15 cellular contexts compared by ENCODE assay signal in the genomic region with DNA sequence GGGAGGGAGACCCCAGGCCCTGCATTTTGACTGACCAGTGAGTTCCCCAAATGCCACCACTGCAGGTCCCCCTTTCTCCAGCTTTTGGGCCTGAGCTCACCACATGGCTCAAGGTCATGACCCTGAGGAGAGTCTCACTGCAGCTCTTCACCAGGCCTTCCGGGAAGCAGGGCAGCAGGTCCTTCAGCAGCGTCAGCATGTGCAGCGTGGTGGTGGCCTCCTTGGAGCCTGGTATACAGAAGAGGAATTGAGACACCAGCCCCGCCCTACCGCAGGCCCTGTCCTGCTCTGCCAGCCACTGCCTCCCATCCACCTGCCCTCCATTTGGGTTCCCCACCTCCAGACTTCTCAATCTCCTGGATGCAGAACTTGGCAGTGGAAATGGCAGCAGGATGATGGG. TPM values are rescaled to one million over a fixed set of nuclear protein-coding genes. Genes with fewer than 3 reads are reported as not detected.
DNase-seq lines count a peak whose midpoint lies in the region; ATAC-seq, FAIRE-seq and TF ChIP-seq lines count a peak whose summit lies in the region.
"Had no signal": no experiment of that assay in that cellular context is flagged by ENCODE, and none has a peak within 500 bp of the region (broad histone marks: within the 10 kb centered on the region; RNA-seq: fewer than 3 reads in every experiment).

No MANE protein-coding gene starts in this region.

- no TSS peak for BruUV-seq in GM12878 (replicated peaks; lab: Mats Ljungman, UMichigan)

- no peak overlapping the region for H2AFZ ChIP-seq in GM12878 (ENCODE audit: control insufficient read depth, low read depth, low read length)

- intact Hi-C loops in GM12878 (cut with micrococcal nuclease; ENCODE audit: unreplicated experiment), result no loop called here
- intact Hi-C loops in sciatic nerve (cut with DNase I), result no loop called here

- no peaks in the 10 kb centered on the region for H3K4me1 ChIP-seq in GM12878 (ENCODE audit: control insufficient read depth, insufficient read depth, low read length)
- H3K4me1 ChIP-seq in right atrium auricular region, result no peaks in the 10 kb centered on the region
- H3K4me1 ChIP-seq: Caco-2 had no signal

- FAIRE-seq in GM12878 (lab: Jason Lieb, UNC) (no peak), D721Med (lab: Jason Lieb, UNC) (no peak)

- H3K27ac ChIP-seq in GM12878 (ENCODE audit: control insufficient read depth, insufficient read depth) (no peak overlapping the region), right atrium auricular region (no peak overlapping the region), substantia nigra (ENCODE audit: low read depth, low read length, poor library complexity, severe bottlenecking) (no peak overlapping the region)
- H3K27ac ChIP-seq: C4-2B had no signal

- SMC1A ChIA-PET in GM12878 (lab: Charles Lee; ENCODE audit: uncharacterized antibody, unreplicated experiment), result no interaction called here

- H3K9ac ChIP-seq in GM12878 (ENCODE audit: control insufficient read depth, insufficient read depth, low read length), result no peak overlapping the region

- TF ChIP-seq RAD21 in GM12878 (IDR thresholded peaks at IDR 0.05; ENCODE audit: insufficient read depth, low read depth, low read length), result no peak

- no peak for DNase-seq in activated CD8-positive, alpha-beta memory T cell treated with anti-CD3 and anti-CD28 coated beads, Interleukin-2, amount 10 ng/mL, durations not matched to agents 7 days and 5 days
- no peak for DNase-seq in activated CD8-positive, alpha-beta memory T cell treated with anti-CD3 and anti-CD28 coated beads, Interleukin-2, amount 50 U/mL, for 4 hours
- DNase-seq in GM12878 (ENCODE audit: low read depth, low spot score), result no peak
- peak; percentile 65 for DNase-seq in right atrium auricular region (ENCODE audit: low spot score)
- no peak for DNase-seq in sciatic nerve (ENCODE audit: low spot score)
- no peak for DNase-seq in AG20443 (ENCODE audit: low spot score)
- no peak for DNase-seq in D721Med (ENCODE audit: insufficient read length, low spot score)
- no peak for DNase-seq in substantia nigra (lab: John Stamatoyannopoulos, UW)
- DNase-seq: 8988T, Caco-2, Karpas-422, NCI-H1105 treated with DMSO at 0.1 percent for 48 hours, NCI-H187 had no signal

- no peaks in the 10 kb centered on the region for H4K20me1 ChIP-seq in GM12878 (ENCODE audit: control insufficient read depth, insufficient read depth)

- no peak overlapping the region for H3K4me3 Mint-ChIP-seq in activated CD8-positive, alpha-beta memory T cell treated with anti-CD3 and anti-CD28 coated beads, Interleukin-2, amount 10 ng/mL, durations not matched to agents 7 days and 5 days

- TF ChIP-seq POLR2A in GM12878 (IDR thresholded peaks at IDR 0.05; ENCODE audit: low read depth, low read length), result 0 out of 2 replicates have a peak, but pooled peaks have one; percentile 17

- ATAC-seq in activated CD8-positive, alpha-beta memory T cell treated with anti-CD3 and anti-CD28 coated beads, Interleukin-2, amount 10 ng/mL, durations not matched to agents 7 days and 5 days, result peak; percentile 2
- ATAC-seq in GM12878, result no peak
- peak; percentile 23 for ATAC-seq in sciatic nerve
- ATAC-seq: HCT116 had no signal

- no peak for TF ChIP-seq EP300 in GM12878 (IDR thresholded peaks at IDR 0.05; ENCODE audit: borderline replicate concordance in 1 of 2, control insufficient read depth in 1 of 2, low read depth in 2 of 2, low read length in 2 of 2)

- H3K9me3 Mint-ChIP-seq in activated CD8-positive, alpha-beta memory T cell treated with anti-CD3 and anti-CD28 coated beads, Interleukin-2, amount 10 ng/mL, durations not matched to agents 7 days and 5 days (ENCODE audit: low read depth), result no peaks in the 10 kb centered on the region

- H3K27me3 ChIP-seq in GM12878 (replicated peaks in 1 of 2; ENCODE audit: control insufficient read depth in 2 of 2, insufficient read depth in 2 of 2, low read length in 1 of 2) (no peaks in the 10 kb centered on the region), right atrium auricular region (no peaks in the 10 kb centered on the region)

- no peaks in the 10 kb centered on the region for H3K27me3 Mint-ChIP-seq in activated CD8-positive, alpha-beta memory T cell treated with anti-CD3 and anti-CD28 coated beads, Interleukin-2, amount 10 ng/mL, durations not matched to agents 7 days and 5 days

- H3K36me3 Mint-ChIP-seq in activated CD8-positive, alpha-beta memory T cell treated with anti-CD3 and anti-CD28 coated beads, Interleukin-2, amount 10 ng/mL, durations not matched to agents 7 days and 5 days, result peaks cover 13% of the 10 kb centered on the region

- H3K36me3 ChIP-seq in GM12878 (ENCODE audit: control insufficient read depth in 2 of 2, insufficient read depth in 2 of 2, low read length in 1 of 2), result peaks cover 10 to 23% of the 10 kb centered on the region in 2 experiments
- peaks cover 51% of the 10 kb centered on the region for H3K36me3 ChIP-seq in right atrium auricular region

- POLR2A ChIA-PET in GM12878 (lab: Charles Lee), result no interaction called here

- RAD21 ChIA-PET in GM12878 (lab: Charles Lee; ENCODE audit: unreplicated experiment), result no interaction called here

- in situ Hi-C loops in GM12878 (cut with MboI), result no loop called here

- H3K4me1 Mint-ChIP-seq in activated CD8-positive, alpha-beta memory T cell treated with anti-CD3 and anti-CD28 coated beads, Interleukin-2, amount 10 ng/mL, durations not matched to agents 7 days and 5 days, result peaks cover 2% of the 10 kb centered on the region

- no peaks in the 10 kb centered on the region for H3K79me2 ChIP-seq in GM12878 (ENCODE audit: control insufficient read depth, insufficient read depth, low read length)

- CTCF ChIA-PET in activated CD8-positive, alpha-beta memory T cell treated with anti-CD3 and anti-CD28 coated beads, Interleukin-2, amount 10 ng/mL, durations not matched to agents 7 days and 5 days (lab: Charles Lee), result no interaction called here
- CTCF ChIA-PET in GM12878 (lab: Yijun Ruan, JAX), result interaction anchor here (1.0 kb wide), 1 partner anchor 110 kb away, joined by 3 read pairs; no protein-coding TSS in a partner anchor

- TF ChIP-seq CTCF in GM12878 (IDR thresholded peaks at IDR 0.05 in 2 of 3, conservative IDR thresholded peaks at IDR 0.05 in 1 of 3; ENCODE audit: control insufficient read depth in 2 of 3, extremely low read depth in 1 of 3, insufficient read depth in 1 of 3, low read depth in 3 of 3, low read length in 3 of 3) (no peak), right atrium auricular region (IDR thresholded peaks at IDR 0.05) (no peak), D721Med (IDR thresholded peaks at IDR 0.05; ENCODE audit: insufficient read depth, missing control alignments) (no peak)

- 100% methylated on average over 5 of the region's 5 CpGs for WGBS in GM12878 (ENCODE audit: insufficient coverage, insufficient replicate concordance, low lambda C conversion rate, missing lambda C conversion rate)

- no peak overlapping the region for H3K27ac Mint-ChIP-seq in activated CD8-positive, alpha-beta memory T cell treated with anti-CD3 and anti-CD28 coated beads, Interleukin-2, amount 10 ng/mL, durations not matched to agents 7 days and 5 days

- H3K4me3 ChIP-seq in GM12878 (no peak overlapping the region), right atrium auricular region (no peak overlapping the region)

- H3K4me2 ChIP-seq in GM12878 (ENCODE audit: control insufficient read depth, insufficient read depth), result no peak overlapping the region

- H3K9me3 ChIP-seq in GM12878 (replicated peaks; ENCODE audit: control insufficient read depth, insufficient read depth, low read length), result no peaks in the 10 kb centered on the region
- H3K9me3 ChIP-seq in right atrium auricular region, result no peaks in the 10 kb centered on the region
- H3K9me3 ChIP-seq: Caco-2 had no signal

RNA-seq across cellular contexts. Expression of a gene that starts 13.0 kb away (rescaled TPM):
- total RNA-seq in activated CD8-positive, alpha-beta memory T cell treated with anti-CD3 and anti-CD28 coated beads, Interleukin-2, amount 10 ng/mL, durations not matched to agents 7 days and 5 days, result 10 to 100 TPM; 30.7 to 38.1 TPM
- total RNA-seq in GM12878 (2013; cell fraction: nucleolus; rRNA removed), result 71.8 and 82.0 TPM in 2 replicates
- 27.2 and 32.6 TPM in 2 replicates for total RNA-seq in GM12878 (2014; rRNA removed)
- total RNA-seq in GM12878 (2014; rRNA removed; fragmentation: Illumina TruSeq; extraction: Trizol), result 14.6 and 14.9 TPM in 2 replicates
- 47.7 and 48.3 TPM in 2 replicates for total RNA-seq in GM12878 (2021)
- polyA plus RNA-seq in GM12878 (2011; ENCODE audit: low read depth), result 9.1 TPM
- 5.0 and 13.9 TPM in 2 replicates for polyA plus RNA-seq in GM12878 (2011; rRNA removed)
- 8.6 and 8.9 TPM in 2 replicates for polyA plus RNA-seq in GM12878 (2011; cell fraction: cytosol; rRNA removed)
- 38.5 and 56.3 TPM in 2 replicates for polyA plus RNA-seq in GM12878 (2011; cell fraction: nucleus; rRNA removed)
- 14.7 and 17.0 TPM in 2 replicates for polyA plus RNA-seq in GM12878 (2012)
- polyA plus RNA-seq in GM12878 (2014; fragmentation: Illumina TruSeq; extraction: Trizol), result 5.1 and 16.5 TPM in 2 replicates
- polyA plus RNA-seq in GM12878 (2014; fragmentation: Nextera tagmentation; extraction: Ambion mirVana), result 1 to 10 TPM; 5.3 to 5.7 TPM
- 17.1 and 22.1 TPM in 2 replicates for polyA plus RNA-seq in GM12878 (2014; rRNA removed)
- 10 to 100 TPM; 47.2 to 48.7 TPM for polyA plus RNA-seq in GM12878 (2016; fragmentation: Nextera tagmentation; extraction: Ambion mirVana)
- polyA minus RNA-seq in GM12878 (2011; rRNA and poly(A)+ RNA removed), result 19.9 and 23.0 TPM in 2 replicates
- 7.4 and 14.5 TPM in 2 replicates for polyA minus RNA-seq in GM12878 (2011; cell fraction: cytosol; rRNA and poly(A)+ RNA removed)
- polyA minus RNA-seq in GM12878 (2011; cell fraction: nucleus; rRNA and poly(A)+ RNA removed), result 22.7 and 41.5 TPM in 2 replicates
- 10 to 100 TPM in 1 of 2 donors, 1 to 10 TPM in 1; 6.1 to 12.3 TPM for total RNA-seq in right atrium auricular region
- total RNA-seq in sciatic nerve, result 19.6 TPM

RNA-seq across cellular contexts. Expression of a gene that starts 37.8 kb away (rescaled TPM):
- total RNA-seq in activated CD8-positive, alpha-beta memory T cell treated with anti-CD3 and anti-CD28 coated beads, Interleukin-2, amount 10 ng/mL, durations not matched to agents 7 days and 5 days, result 100 to 1,000 TPM; 459 to 582 TPM
- 129 and 132 TPM in 2 replicates for total RNA-seq in GM12878 (2013; cell fraction: nucleolus; rRNA removed)
- 900 and 915 TPM in 2 replicates for total RNA-seq in GM12878 (2014; rRNA removed)
- total RNA-seq in GM12878 (2014; rRNA removed; fragmentation: Illumina TruSeq; extraction: Trizol), result 522 and 529 TPM in 2 replicates
- total RNA-seq in GM12878 (2021), result 716 and 743 TPM in 2 replicates
- polyA plus RNA-seq in GM12878 (2011; ENCODE audit: low read depth), result 616 TPM
- 1,223 and 1,362 TPM in 2 replicates for polyA plus RNA-seq in GM12878 (2011; rRNA removed)
- 1,432 and 1,474 TPM in 2 replicates for polyA plus RNA-seq in GM12878 (2011; cell fraction: cytosol; rRNA removed)
- polyA plus RNA-seq in GM12878 (2011; cell fraction: nucleus; rRNA removed), result 542 and 632 TPM in 2 replicates
- 909 and 1,002 TPM in 2 replicates for polyA plus RNA-seq in GM12878 (2012)
- 458 and 657 TPM in 2 replicates for polyA plus RNA-seq in GM12878 (2014; fragmentation: Illumina TruSeq; extraction: Trizol)
- polyA plus RNA-seq in GM12878 (2014; fragmentation: Nextera tagmentation; extraction: Ambion mirVana), result 100 to 1,000 TPM; 115 to 271 TPM
- 761 and 772 TPM in 2 replicates for polyA plus RNA-seq in GM12878 (2014; rRNA removed)
- 1,000 to 10,000 TPM; 1,161 to 1,235 TPM for polyA plus RNA-seq in GM12878 (2016; fragmentation: Nextera tagmentation; extraction: Ambion mirVana)
- polyA minus RNA-seq in GM12878 (2011; rRNA and poly(A)+ RNA removed), result 705 and 1,086 TPM in 2 replicates
- 277 and 295 TPM in 2 replicates for polyA minus RNA-seq in GM12878 (2011; cell fraction: cytosol; rRNA and poly(A)+ RNA removed)
- 144 and 158 TPM in 2 replicates for polyA minus RNA-seq in GM12878 (2011; cell fraction: nucleus; rRNA and poly(A)+ RNA removed)
- 100 to 1,000 TPM; 326 to 434 TPM for total RNA-seq in right atrium auricular region
- total RNA-seq in sciatic nerve, result 117 TPM

RNA-seq across cellular contexts. Expression of a gene that starts 53.6 kb away (rescaled TPM):
- 10 to 100 TPM; 11.4 to 14.4 TPM for total RNA-seq in activated CD8-positive, alpha-beta memory T cell treated with anti-CD3 and anti-CD28 coated beads, Interleukin-2, amount 10 ng/mL, durations not matched to agents 7 days and 5 days
- total RNA-seq in GM12878 (2013; cell fraction: nucleolus; rRNA removed), result 5.0 TPM in 2 replicates
- total RNA-seq in GM12878 (2014; rRNA removed) (5.0 and 5.9 TPM in 2 replicates), GM12878 (2014; rRNA removed; fragmentation: Illumina TruSeq; extraction: Trizol) (3.5 and 4.1 TPM in 2 replicates), GM12878 (2021) (5.2 and 5.6 TPM in 2 replicates), right atrium auricular region (1 to 10 TPM; 5.9 to 8.7 TPM), sciatic nerve (8.0 TPM)
- 1.2 TPM for polyA plus RNA-seq in GM12878 (2011; ENCODE audit: low read depth)
- polyA plus RNA-seq in GM12878 (2011; rRNA removed) (3.9 and 4.4 TPM in 2 replicates), GM12878 (2014; fragmentation: Illumina TruSeq; extraction: Trizol) (2.9 and 3.8 TPM in 2 replicates), GM12878 (2014; fragmentation: Nextera tagmentation; extraction: Ambion mirVana) (1 to 10 TPM in 1 of 2 experiments, under 1 TPM in 1; 0.69 to 1.8 TPM), GM12878 (2014; rRNA removed) (4.4 and 5.0 TPM in 2 replicates), GM12878 (2016; fragmentation: Nextera tagmentation; extraction: Ambion mirVana) (1 to 10 TPM; 1.3 to 2.2 TPM)
- polyA plus RNA-seq in GM12878 (2011; cell fraction: cytosol; rRNA removed), result 4.3 and 4.4 TPM in 2 replicates
- polyA plus RNA-seq in GM12878 (2011; cell fraction: nucleus; rRNA removed), result 2.6 and 4.1 TPM in 2 replicates
- 2.5 TPM in 2 replicates for polyA plus RNA-seq in GM12878 (2012)
- 1.8 and 2.6 TPM in 2 replicates for polyA minus RNA-seq in GM12878 (2011; rRNA and poly(A)+ RNA removed)
- polyA minus RNA-seq in GM12878 (2011; cell fraction: cytosol; rRNA and poly(A)+ RNA removed), result 2.0 TPM in 2 replicates
- 1.7 and 3.3 TPM in 2 replicates for polyA minus RNA-seq in GM12878 (2011; cell fraction: nucleus; rRNA and poly(A)+ RNA removed)

RNA-seq across cellular contexts. Expression of a gene that starts 57.7 kb away (rescaled TPM):
- total RNA-seq in activated CD8-positive, alpha-beta memory T cell treated with anti-CD3 and anti-CD28 coated beads, Interleukin-2, amount 10 ng/mL, durations not matched to agents 7 days and 5 days, result 10 to 100 TPM; 49.5 to 56.8 TPM
- total RNA-seq in GM12878 (2013; cell fraction: nucleolus; rRNA removed), result 32.7 and 33.1 TPM in 2 replicates
- total RNA-seq in GM12878 (2014; rRNA removed) (63.1 and 65.8 TPM in 2 replicates), GM12878 (2014; rRNA removed; fragmentation: Illumina TruSeq; extraction: Trizol) (63.8 and 65.7 TPM in 2 replicates), GM12878 (2021) (43.4 and 50.3 TPM in 2 replicates), right atrium auricular region (10 to 100 TPM; 16.0 to 17.5 TPM), sciatic nerve (37.0 TPM)
- 43.6 TPM for polyA plus RNA-seq in GM12878 (2011; ENCODE audit: low read depth)
- polyA plus RNA-seq in GM12878 (2011; rRNA removed) (50.8 and 53.7 TPM in 2 replicates), GM12878 (2014; fragmentation: Illumina TruSeq; extraction: Trizol) (80.5 and 83.4 TPM in 2 replicates), GM12878 (2014; fragmentation: Nextera tagmentation; extraction: Ambion mirVana) (100 to 1,000 TPM in 1 of 2 experiments, 10 to 100 TPM in 1; 88.8 to 121 TPM), GM12878 (2014; rRNA removed) (65.7 and 66.7 TPM in 2 replicates), GM12878 (2016; fragmentation: Nextera tagmentation; extraction: Ambion mirVana) (100 to 1,000 TPM; 116 to 119 TPM)
- polyA plus RNA-seq in GM12878 (2011; cell fraction: cytosol; rRNA removed), result 56.7 and 58.7 TPM in 2 replicates
- 27.4 and 30.1 TPM in 2 replicates for polyA plus RNA-seq in GM12878 (2011; cell fraction: nucleus; rRNA removed)
- polyA plus RNA-seq in GM12878 (2012), result 44.2 and 44.4 TPM in 2 replicates
- polyA minus RNA-seq in GM12878 (2011; rRNA and poly(A)+ RNA removed), result 30.1 and 31.1 TPM in 2 replicates
- 6.4 and 13.6 TPM in 2 replicates for polyA minus RNA-seq in GM12878 (2011; cell fraction: cytosol; rRNA and poly(A)+ RNA removed)
- polyA minus RNA-seq in GM12878 (2011; cell fraction: nucleus; rRNA and poly(A)+ RNA removed), result 9.2 and 15.8 TPM in 2 replicates

RNA-seq across cellular contexts. Expression of a gene that starts 57.8 kb away (rescaled TPM):
- 10 to 100 TPM; 33.1 to 42.4 TPM for total RNA-seq in activated CD8-positive, alpha-beta memory T cell treated with anti-CD3 and anti-CD28 coated beads, Interleukin-2, amount 10 ng/mL, durations not matched to agents 7 days and 5 days
- total RNA-seq in GM12878 (2013; cell fraction: nucleolus; rRNA removed), result 27.9 and 36.8 TPM in 2 replicates
- total RNA-seq in GM12878 (2014; rRNA removed) (30.0 and 30.6 TPM in 2 replicates), GM12878 (2014; rRNA removed; fragmentation: Illumina TruSeq; extraction: Trizol) (27.3 and 29.6 TPM in 2 replicates), GM12878 (2021) (27.7 and 30.5 TPM in 2 replicates), right atrium auricular region (10 to 100 TPM; 28.2 to 39.0 TPM), sciatic nerve (32.1 TPM)
- 11.7 TPM for polyA plus RNA-seq in GM12878 (2011; ENCODE audit: low read depth)
- polyA plus RNA-seq in GM12878 (2011; rRNA removed) (17.6 and 25.7 TPM in 2 replicates), GM12878 (2014; fragmentation: Illumina TruSeq; extraction: Trizol) (40.7 and 43.2 TPM in 2 replicates), GM12878 (2014; fragmentation: Nextera tagmentation; extraction: Ambion mirVana) (10 to 100 TPM; 16.8 to 20.0 TPM), GM12878 (2014; rRNA removed) (26.5 and 27.8 TPM in 2 replicates), GM12878 (2016; fragmentation: Nextera tagmentation; extraction: Ambion mirVana) (10 to 100 TPM; 56.6 to 63.1 TPM)
- 42.2 and 45.9 TPM in 2 replicates for polyA plus RNA-seq in GM12878 (2011; cell fraction: cytosol; rRNA removed)
- polyA plus RNA-seq in GM12878 (2011; cell fraction: nucleus; rRNA removed), result 36.1 and 42.5 TPM in 2 replicates
- polyA plus RNA-seq in GM12878 (2012), result 14.2 and 16.8 TPM in 2 replicates
- polyA minus RNA-seq in GM12878 (2011; rRNA and poly(A)+ RNA removed), result 45.6 and 55.0 TPM in 2 replicates
- 8.7 and 10.7 TPM in 2 replicates for polyA minus RNA-seq in GM12878 (2011; cell fraction: cytosol; rRNA and poly(A)+ RNA removed)
- polyA minus RNA-seq in GM12878 (2011; cell fraction: nucleus; rRNA and poly(A)+ RNA removed), result 15.4 and 26.1 TPM in 2 replicates
